In the genomic region with DNA sequence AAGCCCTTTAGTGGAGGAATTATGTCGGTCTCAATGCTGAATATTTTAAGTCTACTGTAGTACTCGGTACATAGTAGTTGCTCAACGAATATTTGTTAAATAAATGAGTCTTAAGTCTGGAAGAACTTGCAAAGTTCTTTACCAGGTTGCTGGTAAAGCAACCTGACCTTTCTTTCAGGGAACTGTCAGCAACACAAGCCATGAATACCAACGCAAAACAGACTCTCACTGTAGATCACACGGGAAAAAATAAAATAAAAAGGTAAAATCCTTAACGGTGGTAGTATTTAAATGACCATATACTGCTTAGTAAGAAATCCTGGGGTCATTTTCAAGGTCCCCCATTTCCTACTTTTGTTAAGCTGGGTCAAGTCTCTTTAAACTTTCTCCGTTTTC, we compare ENCODE assay signal across 8 cellular contexts. TPM values are rescaled to one million over a fixed set of nuclear protein-coding genes. Genes with fewer than 3 reads are reported as not detected.
DNase-seq lines count a peak whose midpoint lies in the region; ATAC-seq and TF ChIP-seq lines count a peak whose summit lies in the region.

No MANE protein-coding gene starts in this region.

- H3K9me3 ChIP-seq in Panc1 (ENCODE audit: control insufficient read depth, insufficient read depth, low read depth, low read length), result no peaks in the 10 kb centered on the region
- H3K9me3 ChIP-seq in sigmoid colon, result no peaks in the 10 kb centered on the region

- H3K4me3 ChIP-seq in Panc1 (ENCODE audit: low read depth in 2 of 2, low read length in 2 of 2) (peak overlapping the region; percentile 75 to 85), fibroblast of mammary gland (ENCODE audit: control insufficient read depth, low read depth, low read length) (peak overlapping the region; percentile 96), sigmoid colon (peak overlapping the region; percentile 65 to 81 (median 70))

- 35 to 49% methylated on average over 7 of the region's 7 CpGs for WGBS in sigmoid colon, 2 donors

- no peak for TF ChIP-seq EP300 in sigmoid colon (IDR thresholded peaks at IDR 0.05)

- peaks cover 2% of the 10 kb centered on the region; the same call in 1 of the 2 replicates for H3K36me3 ChIP-seq in Panc1 (ENCODE audit: control insufficient read depth, insufficient read depth, low read length)
- no peaks in the 10 kb centered on the region for H3K36me3 ChIP-seq in sigmoid colon

- no peak for TF ChIP-seq POLR2A in sigmoid colon (IDR thresholded peaks at IDR 0.05)

- H3K27ac ChIP-seq in Panc1 (ENCODE audit: low read length), result peak overlapping the region; percentile 84
- peak overlapping the region; percentile 84 to 91 (median 86) for H3K27ac ChIP-seq in sigmoid colon

- peak; percentile 4 for ATAC-seq in GM21528 (IDR thresholded peaks at IDR 0.05; ENCODE audit: low FRiP score, unreplicated experiment)
- no peak for ATAC-seq in Panc1

- H3K4me1 ChIP-seq in Panc1 (ENCODE audit: control insufficient read depth, insufficient read depth, low read length) (peaks cover 3% of the 10 kb centered on the region; the same call in 1 of the 2 replicates), sigmoid colon (peaks cover 0 to 7% (median 3%) of the 10 kb centered on the region in 4 donors)

- no TSS peak for BruUV-seq in Panc1 (replicated peaks; lab: Mats Ljungman, UMichigan)

- no peaks in the 10 kb centered on the region for H3K27me3 ChIP-seq in Panc1 (ENCODE audit: control insufficient read depth, insufficient read depth, low read length)
- no peaks in the 10 kb centered on the region for H3K27me3 ChIP-seq in sigmoid colon

- DNase-seq in AG08396 (ENCODE audit: low spot score) (peak; percentile 12), Panc1 (ENCODE audit: low read depth, low spot score) (no peak), fibroblast of mammary gland (ENCODE audit: low read depth) (peak; percentile 15), sigmoid colon (no peak), NCI-H1436 (lab: John Stamatoyannopoulos, UW) (no peak), DMS153 treated with DMSO at 0.1 percent for 48 hours (lab: John Stamatoyannopoulos, UW; ENCODE audit: unreplicated experiment) (no peak), epidermal melanocyte (ENCODE audit: insufficient read length, low spot score) (no peak)

- intact Hi-C loops in Panc1 (cut with micrococcal nuclease; ENCODE audit: unreplicated experiment), result no loop called here
- intact Hi-C loops in sigmoid colon (cut with DNase I), result loop anchor here (5.0 kb wide), 5 partner anchors 103 to 642 kb away; partner anchors contain the start of genes ARHGAP5, DTD2, HEATR5A and RNU6-7

- in situ Hi-C loops in Panc1 (cut with HindIII; ENCODE audit: low pct_unique_long_range_greater_than_20kb, low sequenced_read_pairs), result no loop called here

- TF ChIP-seq CTCF in Panc1 (IDR thresholded peaks at IDR 0.05), result no peak
- no peak for TF ChIP-seq CTCF in fibroblast of mammary gland (conservative IDR thresholded peaks at IDR 0.05; ENCODE audit: control insufficient read depth, insufficient read depth, low read depth, low read length)
- no peak for TF ChIP-seq CTCF in sigmoid colon (IDR thresholded peaks at IDR 0.05)

- POLR2A ChIA-PET in Panc1 (lab: Charles Lee), result no interaction called here

- CTCF ChIA-PET in Panc1 (lab: Charles Lee), result no interaction called here

RNA-seq across cellular contexts. Expression of gene NUBPL, which starts 0.4 kb away (rescaled TPM):
- total RNA-seq in Panc1 (2021; ENCODE audit: unreplicated experiment) (5.7 TPM), sigmoid colon (10 to 100 TPM in 3 of 4 donors, 1 to 10 TPM in 1; 9.2 to 15.5 (median 13.2) TPM)
- polyA plus RNA-seq in Panc1 (2012; ENCODE audit: insufficient read length), result 3.0 TPM
- 1 to 10 TPM; 5.3 to 6.0 (median 5.6) TPM for polyA plus RNA-seq in sigmoid colon

Comparison
In these comparisons a context has a peak if more than half of its experiments do, and no peak if none do; other contexts are left out.
1. DNase-seq: peak in AG08396 (single experiment) and fibroblast of mammary gland (single experiment); none in Panc1 (single experiment), sigmoid colon (single experiment), NCI-H1436 (single experiment), DMS153 treated with DMSO at 0.1 percent for 48 hours (single experiment) and epidermal melanocyte (single experiment).
2. Peak in every context shown above with its lines, with median percentiles within 50 percentile points of each other: H3K4me3 ChIP-seq.